8 cellular contexts compared by ENCODE assay signal in genomic region chr10:101095550-101096213, GRCh38. TPM values are rescaled to one million over a fixed set of nuclear protein-coding genes. Genes with fewer than 3 reads are reported as not detected.
DNase-seq lines count a peak whose midpoint lies in the region; FAIRE-seq and TF ChIP-seq lines count a peak whose summit lies in the region.

No MANE protein-coding gene starts in this region.

- peak; percentile 87 for TF ChIP-seq CTCF in BE2C (IDR thresholded peaks at IDR 0.05; ENCODE audit: low read depth, low read length)

- H3K36me3 ChIP-seq in BE2C = no peaks in the 10 kb centered on the region

- DNase-seq in BE2C (peak; percentile 80), GM19239 (ENCODE audit: insufficient read length, low spot score) (peak; percentile 83), SHP77 (lab: John Stamatoyannopoulos, UW) (peak; percentile 53 to 72), globus pallidus (ENCODE audit: low spot score) (peak; percentile 5), posterior cingulate gyrus (peak in 9 of 10 donors; percentile 15 to 90 (median 47)), urothelium cell line (ENCODE audit: low spot score) (peak; percentile 83)
- DNase-seq in activated effector memory CD4-positive, alpha-beta T cell treated with Interleukin-2 at 50 U/mL for 16 hours = peak; percentile 51

- H3K9me3 ChIP-seq in BE2C = no peaks in the 10 kb centered on the region

- no peak overlapping the region for H3K4me3 ChIP-seq in BE2C (ENCODE audit: low read depth, low read length)

- TF ChIP-seq EP300 in Ishikawa (IDR thresholded peaks at IDR 0.05; ENCODE audit: borderline replicate concordance) = no peak

- FAIRE-seq in GM19239 (lab: Jason Lieb, UNC) = peak; percentile 96
- peak; percentile 86 for FAIRE-seq in urothelium cell line (lab: Jason Lieb, UNC)

- no peaks in the 10 kb centered on the region for H3K27me3 ChIP-seq in BE2C

- peak; percentile 88 for TF ChIP-seq RAD21 in Ishikawa (IDR thresholded peaks at IDR 0.05; ENCODE audit: low read depth)

- intact Hi-C loops in posterior cingulate gyrus (cut with DNase I) = loop anchor here (1.0 kb wide), 1 partner anchor 47 kb away; no protein-coding TSS in a partner anchor

- H3K4me1 ChIP-seq in BE2C = peaks cover 3% of the 10 kb centered on the region; the same call in 1 of the 2 replicates

TF ChIP-seq in Ishikawa, 13 proteins besides CTCF, POLR2A, EP300 and RAD21:
- peak; percentile 74 for TF ChIP-seq YY1 (IDR thresholded peaks at IDR 0.05; ENCODE audit: low read depth)
- TF ChIP-seq EGR1 (IDR thresholded peaks at IDR 0.05) = no peak
- no peak for TF ChIP-seq CEBPB (IDR thresholded peaks at IDR 0.05)
- TF ChIP-seq, protein P1, sequence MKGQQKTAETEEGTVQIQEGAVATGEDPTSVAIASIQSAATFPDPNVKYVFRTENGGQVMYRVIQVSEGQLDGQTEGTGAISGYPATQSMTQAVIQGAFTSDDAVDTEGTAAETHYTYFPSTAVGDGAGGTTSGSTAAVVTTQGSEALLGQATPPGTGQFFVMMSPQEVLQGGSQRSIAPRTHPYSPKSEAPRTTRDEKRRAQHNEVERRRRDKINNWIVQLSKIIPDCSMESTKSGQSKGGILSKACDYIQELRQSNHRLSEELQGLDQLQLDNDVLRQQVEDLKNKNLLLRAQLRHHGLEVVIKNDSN (IDR thresholded peaks at IDR 0.05) = no peak

RNA-seq across cellular contexts. Expression of gene KAZALD1, which starts 33.9 kb away (rescaled TPM):
- polyA plus RNA-seq in BE2C (2012; ENCODE audit: insufficient read depth, insufficient read length, low read depth) = 27.2 TPM

RNA-seq across cellular contexts. Expression of gene TLX1, which starts 35.4 kb away (rescaled TPM):
- 6.1 TPM for polyA plus RNA-seq in BE2C (2012; ENCODE audit: insufficient read depth, insufficient read length, low read depth)

Comparison
In these comparisons a context has a peak if more than half of its experiments do, and no peak if none do; other contexts are left out.
1. DNase-seq: peak in every context shown above with its lines; median percentile 83 in GM19239; 83 in urothelium cell line; 80 in BE2C; 62 in SHP77; 51 in activated effector memory CD4-positive, alpha-beta T cell treated with Interleukin-2 at 50 U/mL for 16 hours; 47 in posterior cingulate gyrus; 5 in globus pallidus.